20 cellular contexts compared by ENCODE assay signal in genomic region chr3:104005815-104006214, GRCh38.
"Had no signal": no experiment of that assay in that cellular context is flagged by ENCODE, and none has a peak within 500 bp of the region (broad histone marks: within the 10 kb centered on the region; RNA-seq: fewer than 3 reads in every experiment).

No MANE protein-coding gene starts in this region.

- H3K27me3 ChIP-seq: ascending aorta, hepatocyte, right atrium auricular region, tibial artery, uterus had no signal

- ATAC-seq: activated CD4-positive, CD25-positive, alpha-beta regulatory T cell treated with anti-CD3 and anti-CD28 coated beads, Interleukin-2, amount 50 U/mL, for 24 hours; natural killer cell treated with Interleukin-12 subunit alpha and Interleukin-12 subunit beta and Interleukin-15 and Interleukin-18, amount 100 ng/mL, for 72 hours had no signal

- H3K27ac ChIP-seq: ascending aorta, hepatocyte, right atrium auricular region, skin epidermis, tibial artery, uterus had no signal

- H3K4me1 ChIP-seq: ascending aorta, right atrium auricular region, tibial artery, uterus had no signal

- H3K9me3 ChIP-seq: ascending aorta, right atrium auricular region, tibial artery, uterus had no signal

- H3K79me2 ChIP-seq: hepatocyte had no signal

- H3K4me3 ChIP-seq: ascending aorta, hepatocyte, right atrium auricular region, skin epidermis, tibial artery, uterus had no signal

- H3K36me3 ChIP-seq: ascending aorta, right atrium auricular region, tibial artery, uterus had no signal

- H2AFZ ChIP-seq: hepatocyte had no signal

- H3K4me2 ChIP-seq: hepatocyte had no signal

- DNase-seq: activated CD4-positive, alpha-beta T cell treated with anti-CD3 and anti-CD28 coated beads, Interleukin-2, amount 50 U/mL, for 1 hour; activated CD8-positive, alpha-beta memory T cell treated with anti-CD3 and anti-CD28 coated beads for 24 hours; activated naive CD4-positive, alpha-beta T cell; activated naive CD8-positive, alpha-beta T cell treated with anti-CD3 and anti-CD28 coated beads, Interleukin-2, amount 10 ng/mL, durations not matched to agents 7 days and 5 days; cortex of kidney; effector CD8-positive, alpha-beta T cell; kidney; nucleus accumbens; posterior cingulate gyrus; stimulated activated CD4-positive, alpha-beta T cell treated with anti-CD3 and anti-CD28 coated beads, Interleukin-15, amount 100 ng/mL, for 24 hours; stimulated activated CD4-positive, alpha-beta T cell treated with anti-CD3 and anti-CD28 coated beads, Interleukin-4, amount 100 ng/mL, for 24 hours; stimulated activated naive CD4-positive, alpha-beta T cell; tibial artery; uterus had no signal
